In genomic region chr5:36870399-36871040, GRCh38 we compare ENCODE assay signal across 8 cellular contexts. TPM values are rescaled to one million over a fixed set of nuclear protein-coding genes. Genes with fewer than 3 reads are reported as not detected.
A peak's percentile ranks its signal among the peaks of the same experiment; 100 is the strongest.
DNase-seq lines count a peak whose midpoint lies in the region; ATAC-seq and TF ChIP-seq lines count a peak whose summit lies in the region.

No MANE protein-coding gene starts in this region.

- no peak overlapping the region for H2AFZ ChIP-seq in osteoblast (ENCODE audit: low read length)

- CTCF ChIA-PET in CD4-positive, alpha-beta T cell (lab: Charles Lee) = interaction anchor here (0.6 to 1.6 kb wide), 8 partner anchors 11 to 509 kb away, joined by 3 to 6 read pairs (median 4); partner anchors contain the start of gene WDR70
- CTCF ChIA-PET in T-cell (lab: Charles Lee) = interaction anchor here (0.5 to 2.5 kb wide), 19 partner anchors 10 to 504 kb away, joined by 3 to 26 read pairs (median 3); no protein-coding TSS in a partner anchor

- TF ChIP-seq CTCF in CD4-positive, alpha-beta T cell (IDR thresholded peaks at IDR 0.05) = peak; percentile 72
- TF ChIP-seq CTCF in fibroblast of mammary gland (conservative IDR thresholded peaks at IDR 0.05; ENCODE audit: control insufficient read depth, insufficient read depth, low read depth, low read length) = peak; percentile 65
- peak; percentile 67 for TF ChIP-seq CTCF in osteoblast (IDR thresholded peaks at IDR 0.05; ENCODE audit: extremely low read depth, low read depth, low read length)

- H3K4me1 ChIP-seq in osteoblast (ENCODE audit: insufficient read depth, low read length) = peaks cover 14% of the 10 kb centered on the region

- H3K4me3 ChIP-seq in fibroblast of mammary gland (ENCODE audit: control insufficient read depth, low read depth, low read length) = no peak overlapping the region
- H3K4me3 ChIP-seq in osteoblast (ENCODE audit: insufficient read depth, low read length) = no peak overlapping the region

- intact Hi-C loops in CD4-positive, alpha-beta T cell (cut with DNase I, micrococcal nuclease) = loop anchor here (1.0 to 10.0 kb wide), 3 partner anchors 131 to 1956 kb away; partner anchors contain the start of genes BRIX1 (in 2 of the 2) and RAD1 (in 2 of the 2)

- no peaks in the 10 kb centered on the region for H3K9me3 Mint-ChIP-seq in CD4-positive, alpha-beta T cell
- H3K9me3 Mint-ChIP-seq in T-cell = no peaks in the 10 kb centered on the region

- no peaks in the 10 kb centered on the region for H3K36me3 ChIP-seq in osteoblast (ENCODE audit: insufficient read depth, low read length)

- H3K27ac Mint-ChIP-seq in CD4-positive, alpha-beta T cell = peak overlapping the region; percentile 21
- H3K27ac Mint-ChIP-seq in T-cell = peak overlapping the region; percentile 41 to 42

- peak overlapping the region; percentile 2 for H3K4me3 Mint-ChIP-seq in CD4-positive, alpha-beta T cell
- H3K4me3 Mint-ChIP-seq in T-cell = peak overlapping the region in 1 of 3 donors; percentile 17

- H3K9me3 ChIP-seq in CD4-positive, alpha-beta T cell (ENCODE audit: control insufficient read depth, low read length) = no peaks in the 10 kb centered on the region
- no peaks in the 10 kb centered on the region for H3K9me3 ChIP-seq in osteoblast (ENCODE audit: low read depth, low read length)

- H3K27me3 ChIP-seq in CD4-positive, alpha-beta T cell (ENCODE audit: control insufficient read depth, insufficient read depth, low read length) = no peaks in the 10 kb centered on the region
- no peaks in the 10 kb centered on the region for H3K27me3 ChIP-seq in osteoblast (ENCODE audit: insufficient read depth, low read length)

- no peaks in the 10 kb centered on the region for H3K27me3 Mint-ChIP-seq in CD4-positive, alpha-beta T cell
- H3K27me3 Mint-ChIP-seq in T-cell = no peaks in the 10 kb centered on the region

- peaks cover 53% of the 10 kb centered on the region for H3K4me1 Mint-ChIP-seq in CD4-positive, alpha-beta T cell (ENCODE audit: low read depth)
- H3K4me1 Mint-ChIP-seq in T-cell = peaks cover 41 to 53% (median 44%) of the 10 kb centered on the region in 3 donors

- no peak overlapping the region for H3K4me2 ChIP-seq in osteoblast (ENCODE audit: insufficient read depth, low read length)

- H3K36me3 Mint-ChIP-seq in CD4-positive, alpha-beta T cell (ENCODE audit: low read depth) = peaks cover 23% of the 10 kb centered on the region
- H3K36me3 Mint-ChIP-seq in T-cell = peaks cover 9% of the 10 kb centered on the region

- H4K20me1 ChIP-seq in osteoblast (ENCODE audit: insufficient read depth, low read length) = peaks cover 6% of the 10 kb centered on the region

- no peak overlapping the region for H3K27ac ChIP-seq in CD4-positive, alpha-beta T cell (ENCODE audit: low read depth, low read length)
- no peak overlapping the region for H3K27ac ChIP-seq in osteoblast (ENCODE audit: low read depth, low read length)

- ATAC-seq in CD4-positive, alpha-beta T cell (ENCODE audit: poor library complexity) = peak; percentile 73
- ATAC-seq in GM19023 (IDR thresholded peaks at IDR 0.05; ENCODE audit: unreplicated experiment) = peak; percentile 73
- ATAC-seq in HG03066 (IDR thresholded peaks at IDR 0.05; ENCODE audit: low read depth, unreplicated experiment) = peak; percentile 78
- peak; percentile 75 to 88 (median 85) for ATAC-seq in T-cell (replicated peaks in 1 of 4)

- POLR2A ChIA-PET in CD4-positive, alpha-beta T cell (lab: Charles Lee) = interaction anchor here (0.6 kb wide), 2 partner anchors 30 to 167 kb away, joined by 3 read pairs; no protein-coding TSS in a partner anchor
- POLR2A ChIA-PET in T-cell (lab: Charles Lee) = interaction anchor here in 1 of 2 donors (0.7 kb wide), 1 partner anchor 10 kb away, joined by 3 read pairs; no protein-coding TSS in a partner anchor

- no peak for DNase-seq in CD4-positive, alpha-beta T cell
- DNase-seq in NCI-H1930 (lab: John Stamatoyannopoulos, UW) (peak; percentile 40 to 74), T-cell (peak in 2 of 34 experiments; percentile 5 to 11), fibroblast of mammary gland (ENCODE audit: low read depth) (peak; percentile 80), osteoblast (ENCODE audit: insufficient read length, low spot score, missing footprints) (peak; percentile 72), mesenteric fat pad (ENCODE audit: low spot score) (no peak)

- H3K79me2 ChIP-seq in osteoblast (ENCODE audit: insufficient read depth, low read length) = peaks cover 49% of the 10 kb centered on the region

RNA-seq across cellular contexts. Expression of gene NIPBL, which starts 6.0 kb away (rescaled TPM):
- 100 to 1,000 TPM; 108 to 120 TPM for total RNA-seq in CD4-positive, alpha-beta T cell
- total RNA-seq in T-cell (100 to 1,000 TPM in 2 of 5 donors, 10 to 100 TPM in 3; 87.5 to 133 (median 93.6) TPM), osteoblast (22.8 and 29.5 TPM in 2 replicates), mesenteric fat pad (57.3 TPM)

Comparison
In these comparisons a context has a peak if more than half of its experiments do, and no peak if none do; other contexts are left out.
1. DNase-seq: peak in NCI-H1930 (2 of 2), fibroblast of mammary gland (single experiment) and osteoblast (single experiment); none in CD4-positive, alpha-beta T cell (0 of 10) and mesenteric fat pad (single experiment).
2. Peak in every context shown above with its lines, with median percentiles within 50 percentile points of each other: ATAC-seq and CTCF ChIP-seq.